Comparison of ENCODE assay signal across 19 cellular contexts in genomic region chr2:240932001-240932723, GRCh38. TPM values are rescaled to one million over a fixed set of nuclear protein-coding genes. Genes with fewer than 3 reads are reported as not detected.
A peak's percentile ranks its signal among the peaks of the same experiment; 100 is the strongest.
DNase-seq lines count a peak whose midpoint lies in the region; FAIRE-seq and TF ChIP-seq lines count a peak whose summit lies in the region.
"Had no signal": no experiment of that assay in that cellular context is flagged by ENCODE, and none has a peak within 500 bp of the region (broad histone marks: within the 10 kb centered on the region; RNA-seq: fewer than 3 reads in every experiment).

No MANE protein-coding gene starts in this region.

- H3K27me3 ChIP-seq in BLaER1 treated with 17β-estradiol and CSF1 and Interleukin-3, amounts not matched to agents 10 nM and 100 nM = peaks cover 0 to 9% (median 0%) of the 10 kb centered on the region in 11 experiments; a peak in 1 of 22 replicates
- no peaks in the 10 kb centered on the region for H3K27me3 ChIP-seq in brain microvascular endothelial cell (replicated peaks)

- in situ Hi-C loops in brain microvascular endothelial cell (cut with HindIII; ENCODE audit: low pct_ligation_motif_present, low sequenced_read_pairs) = no loop called here

- peak overlapping the region in 8 of 11 experiments; percentile 31 to 83 (median 73); a peak in 13 of 22 replicates for H3K4me2 ChIP-seq in BLaER1 treated with 17β-estradiol and CSF1 and Interleukin-3, amounts not matched to agents 10 nM and 100 nM

- H3K27ac ChIP-seq in BLaER1 treated with 17β-estradiol and CSF1 and Interleukin-3, amounts not matched to agents 10 nM and 100 nM = no peak overlapping the region
- no peak overlapping the region for H3K27ac ChIP-seq in brain microvascular endothelial cell
- H3K27ac ChIP-seq: skin epidermis, thoracic aorta had no signal

- peaks cover 0 to 17% (median 5%) of the 10 kb centered on the region in 11 experiments; a peak in 6 of 22 replicates for H4K20me1 ChIP-seq in BLaER1 treated with 17β-estradiol and CSF1 and Interleukin-3, amounts not matched to agents 10 nM and 100 nM

- DNase-seq in 8988T (peak; percentile 14), osteocyte (ENCODE audit: extremely low spot score, unreplicated experiment) (peak; percentile 70), brain microvascular endothelial cell (no peak), D721Med (ENCODE audit: insufficient read length, low spot score) (no peak)
- peak; percentile 0 for DNase-seq in effector CD4-positive, alpha-beta T cell
- DNase-seq in stimulated activated CD4-positive, alpha-beta T cell treated with anti-CD3 and anti-CD28 coated beads, Interleukin-4, amount 100 ng/mL, for 4 hours = no peak
- DNase-seq in stimulated activated naive CD4-positive, alpha-beta T cell treated with Interleukin-2 at 50 U/mL for 16 hours (lab: John Stamatoyannopoulos, UW) = no peak
- DNase-seq: AML-193; effector memory CD4-positive, alpha-beta T cell; kidney glomerular epithelial cell; NCI-H2029; NCI-H510A; stimulated activated CD4-positive, alpha-beta T cell treated with anti-CD3 and anti-CD28 coated beads, Interleukin-4, amount 100 ng/mL, for 24 hours had no signal

- no peak overlapping the region for H3K4me3 ChIP-seq in BLaER1 treated with 17β-estradiol and CSF1 and Interleukin-3, amounts not matched to agents 10 nM and 100 nM
- no peak overlapping the region for H3K4me3 ChIP-seq in brain microvascular endothelial cell (ENCODE audit: low read depth, low read length)
- H3K4me3 ChIP-seq: skin epidermis, thoracic aorta had no signal

- no peak overlapping the region; a peak in 1 of 22 replicates for H3K9ac ChIP-seq in BLaER1 treated with 17β-estradiol and CSF1 and Interleukin-3, amounts not matched to agents 10 nM and 100 nM

- H3K9me3 ChIP-seq in BLaER1 treated with 17β-estradiol and CSF1 and Interleukin-3, amounts not matched to agents 10 nM and 100 nM (replicated peaks in 1 of 11) = peaks cover 7 to 11% (median 8%) of the 10 kb centered on the region in 11 experiments; a peak in 18 of 22 replicates

- no peak overlapping the region for H3K4me3 Mint-ChIP-seq in osteocyte (ENCODE audit: unreplicated experiment)
- H3K4me3 Mint-ChIP-seq: activated naive CD8-positive, alpha-beta T cell treated with anti-CD3 and anti-CD28 coated beads, Interleukin-2, amount 10 ng/mL, durations not matched to agents 7 days and 5 days had no signal

- TF ChIP-seq CTCF in osteocyte (IDR thresholded peaks at IDR 0.05) = no peak
- no peak for TF ChIP-seq CTCF in brain microvascular endothelial cell (IDR thresholded peaks at IDR 0.05; ENCODE audit: low read depth, low read length, missing control alignments)
- TF ChIP-seq CTCF in D721Med (IDR thresholded peaks at IDR 0.05; ENCODE audit: insufficient read depth, missing control alignments) = no peak

- H3K27ac Mint-ChIP-seq in osteocyte (ENCODE audit: unreplicated experiment) = no peak overlapping the region
- H3K27ac Mint-ChIP-seq: activated naive CD8-positive, alpha-beta T cell treated with anti-CD3 and anti-CD28 coated beads, Interleukin-2, amount 10 ng/mL, durations not matched to agents 7 days and 5 days had no signal

- peaks cover 24% of the 10 kb centered on the region for H3K27me3 Mint-ChIP-seq in osteocyte (ENCODE audit: unreplicated experiment)
- H3K27me3 Mint-ChIP-seq: activated naive CD8-positive, alpha-beta T cell treated with anti-CD3 and anti-CD28 coated beads, Interleukin-2, amount 10 ng/mL, durations not matched to agents 7 days and 5 days had no signal

- H3K36me3 Mint-ChIP-seq in osteocyte (ENCODE audit: unreplicated experiment) = peaks cover 3% of the 10 kb centered on the region
- H3K36me3 Mint-ChIP-seq: activated naive CD8-positive, alpha-beta T cell treated with anti-CD3 and anti-CD28 coated beads, Interleukin-2, amount 10 ng/mL, durations not matched to agents 7 days and 5 days had no signal

- no peaks in the 10 kb centered on the region for H3K36me3 ChIP-seq in BLaER1 treated with 17β-estradiol and CSF1 and Interleukin-3, amounts not matched to agents 10 nM and 100 nM
- H3K36me3 ChIP-seq in brain microvascular endothelial cell (replicated peaks) = no peaks in the 10 kb centered on the region
- H3K36me3 ChIP-seq: thoracic aorta had no signal

- peaks cover 6 to 53% (median 45%) of the 10 kb centered on the region in 10 experiments; a peak in 18 of 20 replicates for H3K4me1 ChIP-seq in BLaER1 treated with 17β-estradiol and CSF1 and Interleukin-3, amounts not matched to agents 10 nM and 100 nM

- FAIRE-seq in D721Med (lab: Jason Lieb, UNC) = no peak

- no peaks in the 10 kb centered on the region for H3K4me1 Mint-ChIP-seq in osteocyte (ENCODE audit: unreplicated experiment)
- H3K4me1 Mint-ChIP-seq: activated naive CD8-positive, alpha-beta T cell treated with anti-CD3 and anti-CD28 coated beads, Interleukin-2, amount 10 ng/mL, durations not matched to agents 7 days and 5 days had no signal

- H3K9me3 Mint-ChIP-seq in osteocyte (ENCODE audit: unreplicated experiment) = peaks cover 8% of the 10 kb centered on the region
- H3K9me3 Mint-ChIP-seq: activated naive CD8-positive, alpha-beta T cell treated with anti-CD3 and anti-CD28 coated beads, Interleukin-2, amount 10 ng/mL, durations not matched to agents 7 days and 5 days had no signal

RNA-seq across cellular contexts. Expression of gene CROCC2, which starts 26.0 kb away (rescaled TPM):
- not detected in 2 replicates for total RNA-seq in osteocyte
- total RNA-seq: activated naive CD8-positive, alpha-beta T cell treated with anti-CD3 and anti-CD28 coated beads, Interleukin-2, amount 10 ng/mL, durations not matched to agents 7 days and 5 days; mononuclear cell; T-helper 2 cell treated with Interferon-gamma antibody and Interleukin-4, amounts not matched to agents 100 ng/mL and 5 ng/mL, for 36 hours; thoracic aorta had no signal

RNA-seq across cellular contexts. Expression of gene MAB21L4, which starts 36.2 kb away (rescaled TPM):
- total RNA-seq in osteocyte = not detected in 2 replicates
- total RNA-seq: activated naive CD8-positive, alpha-beta T cell treated with anti-CD3 and anti-CD28 coated beads, Interleukin-2, amount 10 ng/mL, durations not matched to agents 7 days and 5 days; mononuclear cell; T-helper 2 cell treated with Interferon-gamma antibody and Interleukin-4, amounts not matched to agents 100 ng/mL and 5 ng/mL, for 36 hours; thoracic aorta had no signal

Comparison
In these comparisons a context has a peak if more than half of its experiments do, and no peak if none do; other contexts are left out.
1. DNase-seq: peak in 8988T (single experiment), effector CD4-positive, alpha-beta T cell (single experiment) and osteocyte (single experiment); none in brain microvascular endothelial cell (single experiment), stimulated activated CD4-positive, alpha-beta T cell treated with anti-CD3 and anti-CD28 coated beads, Interleukin-4, amount 100 ng/mL, for 4 hours (0 of 2), stimulated activated naive CD4-positive, alpha-beta T cell treated with Interleukin-2 at 50 U/mL for 16 hours (single experiment) and D721Med (single experiment).